Comparison of ENCODE assay signal across 1 cellular context in the genomic region with DNA sequence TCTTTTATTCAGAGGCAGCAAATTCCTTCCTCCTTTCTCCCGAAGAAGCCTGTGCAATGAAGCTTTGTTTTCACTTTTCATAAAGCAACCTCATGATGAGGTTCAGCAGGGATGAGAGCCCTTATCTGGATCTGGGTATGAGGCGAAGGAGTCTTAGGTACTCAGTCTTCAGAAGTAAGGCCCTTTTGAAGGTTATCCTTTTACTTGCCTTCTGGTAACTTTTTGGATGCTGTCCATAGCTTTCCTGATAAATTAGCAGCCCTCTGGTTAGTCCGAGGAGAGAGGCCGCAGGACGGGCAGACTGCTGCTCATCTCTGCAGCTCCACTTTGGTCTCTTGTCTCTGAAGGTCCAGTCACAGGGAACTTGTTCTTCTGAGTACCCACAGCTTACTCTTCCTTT.
TF ChIP-seq lines count a peak whose summit lies in the region.

No MANE protein-coding gene starts in this region.

TF ChIP-seq in K562, 482 proteins besides CTCF, POLR2A, EP300 and RAD21:
- TF ChIP-seq CTBP1 (IDR thresholded peaks at IDR 0.05; ENCODE audit: borderline replicate concordance) (peak; percentile 78), BCOR (IDR thresholded peaks at IDR 0.05) (no peak), NFIX (CRISPR knock-in tag; IDR thresholded peaks at IDR 0.05; ENCODE audit: low read depth) (no peak), ZNF511 (CRISPR knock-in tag; IDR thresholded peaks at IDR 0.05) (no peak), MAZ (CRISPR knock-in tag; conservative IDR thresholded peaks at IDR 0.05 in 1 of 2, IDR thresholded peaks at IDR 0.05 in 1 of 2) (0 out of 4 replicates have a peak, but pooled peaks of 1 of the 2 experiments have one; percentile 12), CEBPG (CRISPR knock-in tag; IDR thresholded peaks at IDR 0.05) (no peak), CEBPG (tag; conservative IDR thresholded peaks at IDR 0.05 in 1 of 2, IDR thresholded peaks at IDR 0.05 in 1 of 2) (no peak), NRF1 (conservative IDR thresholded peaks at IDR 0.05 in 1 of 2, IDR thresholded peaks at IDR 0.05 in 1 of 2) (no peak), GATA2 (CRISPR knock-in tag; IDR thresholded peaks at IDR 0.05) (no peak), ZNF398 (CRISPR knock-in tag; IDR thresholded peaks at IDR 0.05) (no peak), KDM4B (IDR thresholded peaks at IDR 0.05; ENCODE audit: borderline replicate concordance in 2 of 2, low read depth in 1 of 2) (no peak), FOXK2 (conservative IDR thresholded peaks at IDR 0.05 in 1 of 2, IDR thresholded peaks at IDR 0.05 in 1 of 2; ENCODE audit: low read depth in 2 of 2) (0 out of 4 replicates have a peak, but pooled peaks of 1 of the 2 experiments have one; percentile 14), HEY1 (CRISPR knock-in tag; IDR thresholded peaks at IDR 0.05; ENCODE audit: borderline replicate concordance) (no peak), RCOR1 (IDR thresholded peaks at IDR 0.05; ENCODE audit: borderline replicate concordance in 1 of 2, low read depth in 2 of 2, low read length in 2 of 2) (peak in 1 of 2 experiments; percentile 8; a peak in 1 of 4 replicates)
- TF ChIP-seq, protein P1, sequence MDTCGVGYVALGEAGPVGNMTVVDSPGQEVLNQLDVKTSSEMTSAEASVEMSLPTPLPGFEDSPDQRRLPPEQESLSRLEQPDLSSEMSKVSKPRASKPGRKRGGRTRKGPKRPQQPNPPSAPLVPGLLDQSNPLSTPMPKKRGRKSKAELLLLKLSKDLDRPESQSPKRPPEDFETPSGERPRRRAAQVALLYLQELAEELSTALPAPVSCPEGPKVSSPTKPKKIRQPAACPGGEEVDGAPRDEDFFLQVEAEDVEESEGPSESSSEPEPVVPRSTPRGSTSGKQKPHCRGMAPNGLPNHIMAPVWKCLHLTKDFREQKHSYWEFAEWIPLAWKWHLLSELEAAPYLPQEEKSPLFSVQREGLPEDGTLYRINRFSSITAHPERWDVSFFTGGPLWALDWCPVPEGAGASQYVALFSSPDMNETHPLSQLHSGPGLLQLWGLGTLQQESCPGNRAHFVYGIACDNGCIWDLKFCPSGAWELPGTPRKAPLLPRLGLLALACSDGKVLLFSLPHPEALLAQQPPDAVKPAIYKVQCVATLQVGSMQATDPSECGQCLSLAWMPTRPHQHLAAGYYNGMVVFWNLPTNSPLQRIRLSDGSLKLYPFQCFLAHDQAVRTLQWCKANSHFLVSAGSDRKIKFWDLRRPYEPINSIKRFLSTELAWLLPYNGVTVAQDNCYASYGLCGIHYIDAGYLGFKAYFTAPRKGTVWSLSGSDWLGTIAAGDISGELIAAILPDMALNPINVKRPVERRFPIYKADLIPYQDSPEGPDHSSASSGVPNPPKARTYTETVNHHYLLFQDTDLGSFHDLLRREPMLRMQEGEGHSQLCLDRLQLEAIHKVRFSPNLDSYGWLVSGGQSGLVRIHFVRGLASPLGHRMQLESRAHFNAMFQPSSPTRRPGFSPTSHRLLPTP (IDR thresholded peaks at IDR 0.05; ENCODE audit: borderline replicate concordance, extremely low read depth, insufficient read length): no peak
